In the genomic region with DNA sequence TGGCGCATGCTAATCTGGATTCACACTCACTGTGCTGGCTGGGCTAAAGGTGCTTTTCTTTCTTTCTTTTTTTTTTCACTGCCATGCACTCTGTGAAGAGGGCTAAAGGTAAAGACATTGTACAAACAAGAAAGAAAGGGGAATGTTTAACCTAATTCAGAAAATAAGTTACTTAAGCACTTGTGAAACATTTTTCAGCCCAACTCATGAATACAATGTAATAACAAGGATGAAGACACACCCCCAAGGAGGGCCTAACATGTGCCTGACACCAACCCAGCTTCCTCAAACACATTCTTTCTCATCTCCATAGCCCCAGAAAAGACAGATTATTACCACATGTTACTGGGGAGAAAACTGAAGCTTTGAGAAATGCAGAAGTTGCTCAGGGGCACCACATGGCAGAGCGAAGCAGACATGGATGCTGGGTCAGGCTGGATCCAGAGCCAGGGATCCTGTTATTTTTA, we compare ENCODE assay signal across 9 cellular contexts. TPM values are rescaled to one million over a fixed set of nuclear protein-coding genes. Genes with fewer than 3 reads are reported as not detected.
A peak's percentile ranks its signal among the peaks of the same experiment; 100 is the strongest.
DNase-seq lines count a peak whose midpoint lies in the region; ATAC-seq and TF ChIP-seq lines count a peak whose summit lies in the region.
"Had no signal": no experiment of that assay in that cellular context is flagged by ENCODE, and none has a peak within 500 bp of the region (broad histone marks: within the 10 kb centered on the region; RNA-seq: fewer than 3 reads in every experiment).

No MANE protein-coding gene starts in this region.

- ATAC-seq in activated T-cell treated with anti-CD3 and anti-CD28 coated beads, Interleukin-2, amount 50 U/mL, for 72 hours (replicated peaks in 1 of 2) = peak in 1 of 2 donors; percentile 4
- ATAC-seq in activated CD8-positive, alpha-beta T cell treated with anti-CD3 and anti-CD28 coated beads for 36 hours = peak; percentile 6
- ATAC-seq in GM18517 (IDR thresholded peaks at IDR 0.05; ENCODE audit: unreplicated experiment) = no peak

- peaks cover 69% of the 10 kb centered on the region for H3K4me1 Mint-ChIP-seq in activated T-cell treated with anti-CD3 and anti-CD28 coated beads, Interleukin-2, amount 50 U/mL, for 72 hours (ENCODE audit: low read depth)
- H3K4me1 Mint-ChIP-seq in activated CD8-positive, alpha-beta T cell treated with anti-CD3 and anti-CD28 coated beads for 36 hours (ENCODE audit: low read depth) = peaks cover 67% of the 10 kb centered on the region
- H3K4me1 Mint-ChIP-seq in endodermal cell = peaks cover 20% of the 10 kb centered on the region

- peak in 1 of 2 donors; percentile 41 for TF ChIP-seq EP300 in tibial nerve (IDR thresholded peaks at IDR 0.05)

- H3K9ac ChIP-seq in endodermal cell (ENCODE audit: extremely low read depth, low read length, poor library complexity, severe bottlenecking) = no peak overlapping the region

- peak overlapping the region; percentile 80 for H3K27ac Mint-ChIP-seq in activated T-cell treated with anti-CD3 and anti-CD28 coated beads, Interleukin-2, amount 50 U/mL, for 72 hours
- peak overlapping the region; percentile 93 for H3K27ac Mint-ChIP-seq in activated CD8-positive, alpha-beta T cell treated with anti-CD3 and anti-CD28 coated beads for 36 hours
- H3K27ac Mint-ChIP-seq in endodermal cell = no peak overlapping the region

- peaks cover 2% of the 10 kb centered on the region in 2 donors for H3K36me3 Mint-ChIP-seq in activated T-cell treated with anti-CD3 and anti-CD28 coated beads, Interleukin-2, amount 50 U/mL, for 72 hours (ENCODE audit: insufficient read depth in 2 of 2)
- H3K36me3 Mint-ChIP-seq in activated CD8-positive, alpha-beta T cell treated with anti-CD3 and anti-CD28 coated beads for 36 hours (ENCODE audit: low read depth) = peaks cover 7% of the 10 kb centered on the region
- H3K36me3 Mint-ChIP-seq in endodermal cell (ENCODE audit: low read depth) = peaks cover 3% of the 10 kb centered on the region

- H3K36me3 ChIP-seq in tibial nerve (no peaks in the 10 kb centered on the region), endodermal cell (ENCODE audit: control insufficient read depth, insufficient read depth, low read length) (peaks cover 12% of the 10 kb centered on the region)

- no peak for TF ChIP-seq POLR2A in tibial nerve (IDR thresholded peaks at IDR 0.05)

- POLR2A ChIA-PET in activated CD8-positive, alpha-beta T cell treated with anti-CD3 and anti-CD28 coated beads for 36 hours (lab: Charles Lee) = interaction anchor here (1.1 kb wide), 1 partner anchor 35 kb away, joined by 3 read pairs; no protein-coding TSS in a partner anchor

- H3K27me3 ChIP-seq in tibial nerve (no peaks in the 10 kb centered on the region), endodermal cell (ENCODE audit: control insufficient read depth, insufficient read depth, low read length, poor library complexity, severe bottlenecking) (no peaks in the 10 kb centered on the region)

- no peaks in the 10 kb centered on the region for H3K9me3 Mint-ChIP-seq in activated T-cell treated with anti-CD3 and anti-CD28 coated beads, Interleukin-2, amount 50 U/mL, for 72 hours
- H3K9me3 Mint-ChIP-seq in activated CD8-positive, alpha-beta T cell treated with anti-CD3 and anti-CD28 coated beads for 36 hours = no peaks in the 10 kb centered on the region
- no peaks in the 10 kb centered on the region for H3K9me3 Mint-ChIP-seq in endodermal cell
- H3K9me3 Mint-ChIP-seq: CD8-positive, alpha-beta T cell had no signal

- no peak for TF ChIP-seq CTCF in activated CD8-positive, alpha-beta T cell treated with anti-CD3 and anti-CD28 coated beads for 36 hours (IDR thresholded peaks at IDR 0.05)
- TF ChIP-seq CTCF in tibial nerve (IDR thresholded peaks at IDR 0.05) (no peak), endodermal cell (conservative IDR thresholded peaks at IDR 0.05) (no peak)

- H3K4me3 Mint-ChIP-seq in activated T-cell treated with anti-CD3 and anti-CD28 coated beads, Interleukin-2, amount 50 U/mL, for 72 hours = peak overlapping the region; percentile 73 to 95
- peak overlapping the region; percentile 36 for H3K4me3 Mint-ChIP-seq in activated CD8-positive, alpha-beta T cell treated with anti-CD3 and anti-CD28 coated beads for 36 hours
- no peak overlapping the region for H3K4me3 Mint-ChIP-seq in endodermal cell

- WGBS in tibial nerve, 2 donors = 60 to 65% methylated on average over 2 of the region's 2 CpGs
- WGBS in endodermal cell (ENCODE audit: insufficient coverage in 1 of 2, insufficient read length in 1 of 2), 2 experiments = 85 to 92% methylated on average over 2 of the region's 2 CpGs

- DNase-seq in activated T-cell treated with anti-CD3 and anti-CD28 coated beads, Interleukin-2, amount 50 U/mL, for 72 hours = no peak
- DNase-seq in activated T-cell treated with anti-CD3 and anti-CD28 coated beads, Interleukin-2, amount 50 U/mL, for 48 hours = no peak
- DNase-seq in activated CD8-positive, alpha-beta T cell treated with anti-CD3 and anti-CD28 coated beads for 36 hours = no peak
- DNase-seq in left kidney (ENCODE audit: low read depth, low spot score) = peak; percentile 17
- peak in 1 of 2 donors; percentile 54 for DNase-seq in tibial nerve (ENCODE audit: low spot score in 2 of 2)
- DNase-seq in endodermal cell = no peak
- no peak for DNase-seq in NCI-H1694 treated with DMSO at 0.1 percent for 48 hours (lab: John Stamatoyannopoulos, UW)
- DNase-seq: CD8-positive, alpha-beta T cell had no signal

- H3K9me3 ChIP-seq in tibial nerve = no peaks in the 10 kb centered on the region
- no peaks in the 10 kb centered on the region for H3K9me3 ChIP-seq in endodermal cell (ENCODE audit: control insufficient read depth, low read length)

- CTCF ChIA-PET in activated CD8-positive, alpha-beta T cell treated with anti-CD3 and anti-CD28 coated beads for 36 hours (lab: Charles Lee) = no interaction called here

- peak overlapping the region in 3 of 4 donors; percentile 52 to 82 (median 76) for H3K27ac ChIP-seq in tibial nerve
- no peak overlapping the region for H3K27ac ChIP-seq in endodermal cell (ENCODE audit: low read depth, low read length)

- H3K27me3 Mint-ChIP-seq in activated T-cell treated with anti-CD3 and anti-CD28 coated beads, Interleukin-2, amount 50 U/mL, for 72 hours (ENCODE audit: low read depth) = no peaks in the 10 kb centered on the region
- H3K27me3 Mint-ChIP-seq in activated CD8-positive, alpha-beta T cell treated with anti-CD3 and anti-CD28 coated beads for 36 hours = no peaks in the 10 kb centered on the region
- no peaks in the 10 kb centered on the region for H3K27me3 Mint-ChIP-seq in endodermal cell (ENCODE audit: insufficient read depth)

- peaks cover 0 to 57% (median 46%) of the 10 kb centered on the region in 4 donors for H3K4me1 ChIP-seq in tibial nerve
- H3K4me1 ChIP-seq in endodermal cell (ENCODE audit: control insufficient read depth, insufficient read depth, low read length) = no peaks in the 10 kb centered on the region

- intact Hi-C loops in activated CD8-positive, alpha-beta T cell treated with anti-CD3 and anti-CD28 coated beads for 36 hours (cut with micrococcal nuclease) = no loop called here

- H3K4me3 ChIP-seq in tibial nerve = no peak overlapping the region
- H3K4me3 ChIP-seq in endodermal cell (ENCODE audit: low read length) = no peak overlapping the region

RNA-seq across cellular contexts. Expression of a gene that starts 5.7 kb away (rescaled TPM):
- 10 to 100 TPM; 34.4 to 40.8 TPM for total RNA-seq in activated T-cell treated with anti-CD3 and anti-CD28 coated beads, Interleukin-2, amount 50 U/mL, for 72 hours
- 10 to 100 TPM; 17.3 to 18.3 TPM for total RNA-seq in activated CD8-positive, alpha-beta T cell treated with anti-CD3 and anti-CD28 coated beads for 36 hours
- total RNA-seq in tibial nerve = 10 to 100 TPM; 35.4 to 82.3 (median 46.0) TPM
- 10 to 100 TPM; 20.3 to 23.7 TPM for total RNA-seq in endodermal cell
- 18.3 TPM for polyA plus RNA-seq in endodermal cell (2013, experiment 1 of 2)
- polyA plus RNA-seq in endodermal cell (2013, experiment 2 of 2) = 15.9 TPM

RNA-seq across cellular contexts. Expression of a gene that starts 56.8 kb away (rescaled TPM):
- total RNA-seq in activated T-cell treated with anti-CD3 and anti-CD28 coated beads, Interleukin-2, amount 50 U/mL, for 72 hours = 1 to 10 TPM; 1.3 TPM
- not detected for total RNA-seq in activated CD8-positive, alpha-beta T cell treated with anti-CD3 and anti-CD28 coated beads for 36 hours
- 10 to 100 TPM; 38.5 to 77.9 (median 64.9) TPM for total RNA-seq in tibial nerve
- 1 to 10 TPM; 3.2 to 4.2 TPM for total RNA-seq in endodermal cell
- polyA plus RNA-seq in endodermal cell (2013, experiment 1 of 2) = 22.5 TPM
- polyA plus RNA-seq in endodermal cell (2013, experiment 2 of 2) = 20.6 TPM

Comparison
In these comparisons a context has a peak if more than half of its experiments do, and no peak if none do; other contexts are left out.
1. RNA of a gene that starts 56.8 kb away (total RNA-seq): 38.5 to 77.9 TPM in tibial nerve; 3.2 to 4.2 TPM in endodermal cell, 1.3 TPM in activated T-cell treated with anti-CD3 and anti-CD28 coated beads, Interleukin-2, amount 50 U/mL, for 72 hours and not detected in activated CD8-positive, alpha-beta T cell treated with anti-CD3 and anti-CD28 coated beads for 36 hours; every median in the first group is over 4 times any median in the second.